Comparison of ENCODE assay signal across 9 cellular contexts in the genomic region with DNA sequence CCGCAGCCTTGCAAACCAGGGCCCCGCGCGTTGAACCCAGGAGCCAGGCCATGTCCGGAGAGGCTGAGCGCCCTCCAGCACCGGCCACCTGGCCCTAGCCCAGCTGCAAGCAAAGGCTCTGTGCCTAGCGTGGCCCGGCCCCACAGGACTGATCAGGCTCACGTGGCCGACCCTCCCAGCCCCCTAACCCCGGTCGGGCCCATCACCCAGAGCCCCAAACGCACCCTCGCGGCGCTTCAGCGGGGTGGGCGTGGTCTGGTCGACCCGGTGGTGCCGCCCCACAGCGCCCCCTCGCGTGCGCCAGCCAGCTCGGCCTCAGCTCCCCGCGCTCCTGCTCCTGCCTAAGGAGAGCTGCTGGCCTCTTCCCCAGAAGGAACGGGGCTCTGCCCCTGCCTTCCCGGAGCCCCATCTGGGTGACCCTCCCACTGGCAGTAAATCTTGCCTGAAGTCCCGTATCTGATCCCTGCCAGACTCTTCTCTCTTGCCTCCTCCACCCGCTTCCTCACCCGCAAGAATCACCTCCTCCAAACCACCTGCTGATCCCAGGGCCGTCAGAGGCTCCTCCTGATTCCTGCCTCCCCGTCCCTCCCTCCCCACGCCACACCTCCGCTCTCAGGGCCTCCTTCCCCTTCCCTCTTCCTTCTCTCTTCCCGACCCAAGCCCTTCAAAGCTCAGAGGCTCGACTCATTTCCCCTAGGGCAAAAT. TPM values are rescaled to one million over a fixed set of nuclear protein-coding genes. Genes with fewer than 3 reads are reported as not detected.
A peak's percentile ranks its signal among the peaks of the same experiment; 100 is the strongest.
DNase-seq lines count a peak whose midpoint lies in the region; ATAC-seq and TF ChIP-seq lines count a peak whose summit lies in the region.
"Had no signal": no experiment of that assay in that cellular context is flagged by ENCODE, and none has a peak within 500 bp of the region (broad histone marks: within the 10 kb centered on the region; RNA-seq: fewer than 3 reads in every experiment).

No MANE protein-coding gene starts in this region.

- H3K27me3 Mint-ChIP-seq in natural killer cell (ENCODE audit: low read depth in 2 of 2): peaks cover 0 to 5% of the 10 kb centered on the region in 2 donors

- no peak for TF ChIP-seq POLR2A in thyroid gland (IDR thresholded peaks at IDR 0.05)

- no peak overlapping the region for H3K4me3 Mint-ChIP-seq in natural killer cell
- H3K4me3 Mint-ChIP-seq: IgD-negative memory B cell had no signal

- peaks cover 0 to 9% of the 10 kb centered on the region in 2 donors for H3K4me1 Mint-ChIP-seq in natural killer cell

- no peaks in the 10 kb centered on the region for H3K36me3 ChIP-seq in BLaER1 treated with 17β-estradiol and CSF1 and Interleukin-3, amounts not matched to agents 10 nM and 100 nM
- H3K36me3 ChIP-seq in thyroid gland (no peaks in the 10 kb centered on the region), BE2C (no peaks in the 10 kb centered on the region)

- 11 to 15% methylated on average over 20 to 34 of the region's 40 CpGs for WGBS in thyroid gland, 2 donors

- no peaks in the 10 kb centered on the region for H3K9me3 ChIP-seq in BLaER1 treated with 17β-estradiol and CSF1 and Interleukin-3, amounts not matched to agents 10 nM and 100 nM (replicated peaks in 1 of 11)
- H3K9me3 ChIP-seq in thyroid gland (no peaks in the 10 kb centered on the region), BE2C (no peaks in the 10 kb centered on the region)

- H3K36me3 Mint-ChIP-seq in natural killer cell: no peaks in the 10 kb centered on the region
- H3K36me3 Mint-ChIP-seq: IgD-negative memory B cell had no signal

- H3K27me3 ChIP-seq in BLaER1 treated with 17β-estradiol and CSF1 and Interleukin-3, amounts not matched to agents 10 nM and 100 nM: no peaks in the 10 kb centered on the region
- H3K27me3 ChIP-seq in thyroid gland: no peaks in the 10 kb centered on the region
- H3K27me3 ChIP-seq in BE2C: no peaks in the 10 kb centered on the region

- H4K20me1 ChIP-seq in BLaER1 treated with 17β-estradiol and CSF1 and Interleukin-3, amounts not matched to agents 10 nM and 100 nM: no peaks in the 10 kb centered on the region

- peak overlapping the region in 2 of 10 experiments; percentile 9 to 18; a peak in 1 of 20 replicates for H3K4me3 ChIP-seq in BLaER1 treated with 17β-estradiol and CSF1 and Interleukin-3, amounts not matched to agents 10 nM and 100 nM
- H3K4me3 ChIP-seq in fibroblast of the aortic adventitia (ENCODE audit: low read depth, low read length): peak overlapping the region; percentile 44
- no peak overlapping the region for H3K4me3 ChIP-seq in thyroid gland (replicated peaks in 1 of 3)
- no peak overlapping the region for H3K4me3 ChIP-seq in BE2C (ENCODE audit: low read depth, low read length)

- peak overlapping the region; percentile 22 to 66 (median 43); a peak in 18 of 22 replicates for H3K4me2 ChIP-seq in BLaER1 treated with 17β-estradiol and CSF1 and Interleukin-3, amounts not matched to agents 10 nM and 100 nM

- H3K9me3 Mint-ChIP-seq in natural killer cell: no peaks in the 10 kb centered on the region
- H3K9me3 Mint-ChIP-seq: IgD-negative memory B cell had no signal

- peaks cover 0 to 13% (median 0%) of the 10 kb centered on the region in 10 experiments; a peak in 3 of 20 replicates for H3K4me1 ChIP-seq in BLaER1 treated with 17β-estradiol and CSF1 and Interleukin-3, amounts not matched to agents 10 nM and 100 nM
- H3K4me1 ChIP-seq in thyroid gland: peaks cover 0 to 8% of the 10 kb centered on the region in 2 donors
- no peaks in the 10 kb centered on the region for H3K4me1 ChIP-seq in BE2C

- ATAC-seq in GM19395 (IDR thresholded peaks at IDR 0.05; ENCODE audit: unreplicated experiment) (peak; percentile 84), HG03565 (IDR thresholded peaks at IDR 0.05; ENCODE audit: unreplicated experiment) (peak; percentile 81), natural killer cell (peak in 2 of 3 donors; percentile 35 to 68)

- TF ChIP-seq CTCF in fibroblast of the aortic adventitia (IDR thresholded peaks at IDR 0.05; ENCODE audit: insufficient read depth, low read length): peak; percentile 40
- no peak for TF ChIP-seq CTCF in natural killer cell (IDR thresholded peaks at IDR 0.05)
- TF ChIP-seq CTCF in thyroid gland (IDR thresholded peaks at IDR 0.05): peak in 5 of 6 experiments; percentile 9 to 72 (median 42)
- no peak for TF ChIP-seq CTCF in BE2C (IDR thresholded peaks at IDR 0.05; ENCODE audit: low read depth, low read length)

- no peak overlapping the region for H3K27ac ChIP-seq in BLaER1 treated with 17β-estradiol and CSF1 and Interleukin-3, amounts not matched to agents 10 nM and 100 nM
- H3K27ac ChIP-seq in thyroid gland: no peak overlapping the region

- no peak overlapping the region for H3K9ac ChIP-seq in BLaER1 treated with 17β-estradiol and CSF1 and Interleukin-3, amounts not matched to agents 10 nM and 100 nM

- no peak overlapping the region for H3K27ac Mint-ChIP-seq in natural killer cell

- intact Hi-C loops in natural killer cell (cut with micrococcal nuclease) (no loop called here), thyroid gland (cut with DNase I) (no loop called here)

- peak; percentile 76 for DNase-seq in activated CD8-positive, alpha-beta memory T cell treated with anti-CD3 and anti-CD28 coated beads for 24 hours
- DNase-seq in fibroblast of the aortic adventitia (ENCODE audit: low read depth) (peak; percentile 23), natural killer cell (peak; percentile 19), thyroid gland (peak; percentile 64 to 65), BE2C (no peak)

RNA-seq across cellular contexts. Expression of gene TEX51, which starts 12.3 kb away (rescaled TPM):
- total RNA-seq in fibroblast of the aortic adventitia (ENCODE audit: low replicate concordance) (not detected in 2 replicates), natural killer cell (not detected), thyroid gland (not detected)
- not detected for polyA plus RNA-seq in BE2C (2012; ENCODE audit: insufficient read depth, insufficient read length, low read depth)
- polyA plus RNA-seq: IgD-negative memory B cell had no signal

Comparison
In these comparisons a context has a peak if more than half of its experiments do, and no peak if none do; other contexts are left out.
1. CTCF ChIP-seq: peak in fibroblast of the aortic adventitia (single experiment) and thyroid gland (5 of 6); none in natural killer cell (single experiment) and BE2C (single experiment).
2. Peak in every context shown above with its lines, with median percentiles within 50 percentile points of each other: ATAC-seq.